21 cellular contexts compared by ENCODE assay signal in genomic region chr18:79477711-79478483, GRCh38.
A peak's percentile ranks its signal among the peaks of the same experiment; 100 is the strongest.
DNase-seq lines count a peak whose midpoint lies in the region; ATAC-seq and TF ChIP-seq lines count a peak whose summit lies in the region.
"Had no signal": no experiment of that assay in that cellular context is flagged by ENCODE, and none has a peak within 500 bp of the region (broad histone marks: within the 10 kb centered on the region; RNA-seq: fewer than 3 reads in every experiment).

No MANE protein-coding gene starts in this region.

- no CpG with 5 or more reads among the region's 22 CpGs for whole genome bisulfite sequencing in mesendoderm (ENCODE audit: extremely low coverage, insufficient coverage, low lambda C conversion rate)

- no TSS peak for BruUV-seq in MCF 10A (replicated peaks; lab: Mats Ljungman, UMichigan)

- no peak overlapping the region for H2BK5ac ChIP-seq in mesendoderm (ENCODE audit: low read length)

- H3K27me3 Mint-ChIP-seq in CD4-positive, CD25-positive, alpha-beta regulatory T cell: no peaks in the 10 kb centered on the region
- H3K27me3 Mint-ChIP-seq in chondrocyte (ENCODE audit: low read depth) (peaks cover 2% of the 10 kb centered on the region), MCF 10A (ENCODE audit: insufficient read depth, unreplicated experiment) (no peaks in the 10 kb centered on the region), progenitor cell of endocrine pancreas (no peaks in the 10 kb centered on the region)
- H3K27me3 Mint-ChIP-seq: activated CD4-positive, alpha-beta memory T cell treated with anti-CD3 and anti-CD28 coated beads, Interleukin-2, amount 10 ng/mL, durations not matched to agents 7 days and 5 days; activated T-helper 17 cell treated with anti-CD3 and anti-CD28 coated beads, Interleukin-2, amount 50 U/mL, for 72 hours; dendritic cell treated with granulocyte-macrophage colony-stimulating factor and Interleukin-4, amounts not matched to agents 40 ng/mL and 50 ng/mL, for 4 days had no signal

- no peak overlapping the region for H3K4me3 ChIP-seq in CD4-positive, CD25-positive, alpha-beta regulatory T cell (ENCODE audit: low read depth, low read length)
- H3K4me3 ChIP-seq in Jurkat, Clone E6-1 (ENCODE audit: low read length): peak overlapping the region; percentile 30
- H3K4me3 ChIP-seq in mesendoderm (ENCODE audit: low read length): no peak overlapping the region
- H3K4me3 ChIP-seq: right lobe of liver, transverse colon had no signal

- H3K56ac ChIP-seq in mesendoderm (ENCODE audit: low read length): no peak overlapping the region

- H3K36me3 Mint-ChIP-seq in CD4-positive, CD25-positive, alpha-beta regulatory T cell: peaks cover 14% of the 10 kb centered on the region
- H3K36me3 Mint-ChIP-seq in chondrocyte (ENCODE audit: low read depth): no peaks in the 10 kb centered on the region
- peaks cover 3% of the 10 kb centered on the region for H3K36me3 Mint-ChIP-seq in MCF 10A (ENCODE audit: insufficient read depth, unreplicated experiment)
- H3K36me3 Mint-ChIP-seq in progenitor cell of endocrine pancreas (ENCODE audit: insufficient read depth): peaks cover 2% of the 10 kb centered on the region

- H3K4me1 ChIP-seq in CD4-positive, CD25-positive, alpha-beta regulatory T cell (ENCODE audit: control insufficient read depth, insufficient read depth, low read length, poor library complexity, severe bottlenecking): peaks cover 3% of the 10 kb centered on the region
- H3K4me1 ChIP-seq in mesendoderm (ENCODE audit: control insufficient read depth, low read depth, low read length): no peaks in the 10 kb centered on the region
- H3K4me1 ChIP-seq: BE2C, right lobe of liver, transverse colon had no signal

- H3K36me3 ChIP-seq in CD4-positive, CD25-positive, alpha-beta regulatory T cell (ENCODE audit: control insufficient read depth, insufficient read depth, low read length): peaks cover 13% of the 10 kb centered on the region
- no peaks in the 10 kb centered on the region for H3K36me3 ChIP-seq in mesendoderm (ENCODE audit: control insufficient read depth, insufficient read depth, low read length)
- H3K36me3 ChIP-seq: BE2C, right lobe of liver, transverse colon had no signal

- no peak overlapping the region for H3K4me2 ChIP-seq in mesendoderm (ENCODE audit: low read length)

- H3K9me3 Mint-ChIP-seq in CD4-positive, CD25-positive, alpha-beta regulatory T cell: no peaks in the 10 kb centered on the region
- H3K9me3 Mint-ChIP-seq in chondrocyte (ENCODE audit: low read depth): no peaks in the 10 kb centered on the region
- H3K9me3 Mint-ChIP-seq in MCF 10A (ENCODE audit: unreplicated experiment): no peaks in the 10 kb centered on the region
- H3K9me3 Mint-ChIP-seq in progenitor cell of endocrine pancreas (ENCODE audit: low read depth): no peaks in the 10 kb centered on the region
- H3K9me3 Mint-ChIP-seq: activated CD4-positive, alpha-beta memory T cell treated with anti-CD3 and anti-CD28 coated beads, Interleukin-2, amount 10 ng/mL, durations not matched to agents 7 days and 5 days; activated T-helper 17 cell treated with anti-CD3 and anti-CD28 coated beads, Interleukin-2, amount 50 U/mL, for 72 hours had no signal

- POLR2A ChIA-PET in MCF 10A (lab: Yijun Ruan, JAX): no interaction called here

- H3K18ac ChIP-seq in mesendoderm (ENCODE audit: low read length): no peak overlapping the region

- intact Hi-C loops in posterior vena cava (cut with DNase I): no loop called here
- intact Hi-C loops in MCF 10A (cut with micrococcal nuclease): no loop called here

- H3K79me1 ChIP-seq in mesendoderm (ENCODE audit: low read length): no peaks in the 10 kb centered on the region

- no peak overlapping the region for H3K27ac ChIP-seq in CD4-positive, CD25-positive, alpha-beta regulatory T cell (ENCODE audit: insufficient read depth, low read length, poor library complexity, severe bottlenecking)
- H3K27ac ChIP-seq in mesendoderm (ENCODE audit: low read depth, low read length): no peak overlapping the region
- H3K27ac ChIP-seq: epithelial cell of prostate, right lobe of liver, transverse colon had no signal

- H4K5ac ChIP-seq in mesendoderm (ENCODE audit: low read length): no peak overlapping the region

- peaks cover 0 to 6% (median 0%) of the 10 kb centered on the region in 4 donors for H3K4me1 Mint-ChIP-seq in CD4-positive, CD25-positive, alpha-beta regulatory T cell
- H3K4me1 Mint-ChIP-seq in chondrocyte (ENCODE audit: low read depth): peaks cover 7% of the 10 kb centered on the region
- H3K4me1 Mint-ChIP-seq in MCF 10A (ENCODE audit: insufficient read depth, unreplicated experiment): no peaks in the 10 kb centered on the region
- no peaks in the 10 kb centered on the region for H3K4me1 Mint-ChIP-seq in progenitor cell of endocrine pancreas (ENCODE audit: low read depth)
- H3K4me1 Mint-ChIP-seq: activated CD4-positive, alpha-beta memory T cell treated with anti-CD3 and anti-CD28 coated beads, Interleukin-2, amount 10 ng/mL, durations not matched to agents 7 days and 5 days had no signal

- peak in 1 of 3 donors; percentile 10 for DNase-seq in CD4-positive, CD25-positive, alpha-beta regulatory T cell
- peak; percentile 62 for DNase-seq in Jurkat, Clone E6-1 (ENCODE audit: low read depth, low spot score)
- DNase-seq in chondrocyte (ENCODE audit: low spot score) (peak; percentile 77), posterior vena cava (ENCODE audit: low spot score) (peak; percentile 66), MCF 10A (ENCODE audit: unreplicated experiment) (no peak), mesendoderm (no peak), progenitor cell of endocrine pancreas (ENCODE audit: low spot score, unreplicated experiment) (no peak)
- DNase-seq: activated CD4-positive, alpha-beta memory T cell treated with anti-CD3 and anti-CD28 coated beads, Interleukin-2, amount 10 ng/mL, durations not matched to agents 7 days and 5 days; BE2C; DMS79 treated with DMSO at 0.1 percent for 48 hours; NCI-H187 treated with DMSO at 0.1 percent for 48 hours; NCI-H446; nephron progenitor cell; stimulated activated CD4-positive, alpha-beta T cell treated with anti-CD3 and anti-CD28 coated beads, Interleukin-2, amount 100 ng/mL, for 24 hours; T1000; transverse colon had no signal

- no peak overlapping the region for H3K4me3 Mint-ChIP-seq in CD4-positive, CD25-positive, alpha-beta regulatory T cell
- H3K4me3 Mint-ChIP-seq in chondrocyte (ENCODE audit: unreplicated experiment): no peak overlapping the region
- no peak overlapping the region for H3K4me3 Mint-ChIP-seq in MCF 10A (ENCODE audit: unreplicated experiment)
- no peak overlapping the region for H3K4me3 Mint-ChIP-seq in progenitor cell of endocrine pancreas (ENCODE audit: low read depth)
- H3K4me3 Mint-ChIP-seq: activated CD4-positive, alpha-beta memory T cell treated with anti-CD3 and anti-CD28 coated beads, Interleukin-2, amount 10 ng/mL, durations not matched to agents 7 days and 5 days; activated T-helper 17 cell treated with anti-CD3 and anti-CD28 coated beads, Interleukin-2, amount 50 U/mL, for 72 hours; dendritic cell treated with granulocyte-macrophage colony-stimulating factor and Interleukin-4, amounts not matched to agents 40 ng/mL and 50 ng/mL, for 4 days; nephron progenitor cell had no signal

- H3K27ac Mint-ChIP-seq in CD4-positive, CD25-positive, alpha-beta regulatory T cell: peak overlapping the region in 2 of 3 donors; percentile 14 to 87
- H3K27ac Mint-ChIP-seq in chondrocyte (ENCODE audit: unreplicated experiment): no peak overlapping the region
- no peak overlapping the region for H3K27ac Mint-ChIP-seq in MCF 10A (ENCODE audit: low read depth, unreplicated experiment)
- no peak overlapping the region for H3K27ac Mint-ChIP-seq in progenitor cell of endocrine pancreas
- H3K27ac Mint-ChIP-seq: activated CD4-positive, alpha-beta memory T cell treated with anti-CD3 and anti-CD28 coated beads, Interleukin-2, amount 10 ng/mL, durations not matched to agents 7 days and 5 days; dendritic cell treated with granulocyte-macrophage colony-stimulating factor and Interleukin-4, amounts not matched to agents 40 ng/mL and 50 ng/mL, for 4 days; nephron progenitor cell had no signal

- H3K4ac ChIP-seq in mesendoderm (ENCODE audit: low read depth, low read length): no peak overlapping the region

- no peaks in the 10 kb centered on the region for H3K79me2 ChIP-seq in mesendoderm (ENCODE audit: control insufficient read depth, insufficient read depth, low read length)

- H4K8ac ChIP-seq in mesendoderm (ENCODE audit: low read depth, low read length): no peak overlapping the region

- no peak overlapping the region for H2BK15ac ChIP-seq in mesendoderm (replicated peaks; ENCODE audit: low read depth)

- H3K27me3 ChIP-seq in CD4-positive, CD25-positive, alpha-beta regulatory T cell (ENCODE audit: control insufficient read depth, insufficient read depth, low read length): no peaks in the 10 kb centered on the region
- no peaks in the 10 kb centered on the region for H3K27me3 ChIP-seq in mesendoderm (ENCODE audit: insufficient read depth, low read length, poor library complexity)
- H3K27me3 ChIP-seq: BE2C, right lobe of liver, transverse colon had no signal

- H2BK120ac ChIP-seq in mesendoderm (ENCODE audit: low read depth, low read length): no peak overlapping the region

- H3K9ac ChIP-seq in mesendoderm (ENCODE audit: low read length): no peak overlapping the region

- no peak overlapping the region for H3K23ac ChIP-seq in mesendoderm (ENCODE audit: low read length)

- peak in 1 of 2 donors; percentile 25 for ATAC-seq in CD4-positive, CD25-positive, alpha-beta regulatory T cell (ENCODE audit: low read depth in 2 of 2)
- no peak for ATAC-seq in HG02678 (IDR thresholded peaks at IDR 0.05; ENCODE audit: unreplicated experiment)
- ATAC-seq: activated T-helper 17 cell treated with anti-CD3 and anti-CD28 coated beads, Interleukin-2, amount 50 U/mL, for 72 hours had no signal

- no peak overlapping the region for H2AK5ac ChIP-seq in mesendoderm (ENCODE audit: low read length)

- peaks cover 0 to 2% of the 10 kb centered on the region in 2 experiments for H3K9me3 ChIP-seq in CD4-positive, CD25-positive, alpha-beta regulatory T cell (ENCODE audit: control insufficient read depth in 2 of 2, low read length in 2 of 2)
- H3K9me3 ChIP-seq: BE2C, right lobe of liver, transverse colon had no signal

- TF ChIP-seq CTCF in chondrocyte (IDR thresholded peaks at IDR 0.05) (no peak), MCF 10A (IDR thresholded peaks at IDR 0.05; ENCODE audit: unreplicated experiment) (no peak), progenitor cell of endocrine pancreas (IDR thresholded peaks at IDR 0.05; ENCODE audit: unreplicated experiment) (no peak)

- CTCF ChIA-PET in MCF 10A (lab: Yijun Ruan, JAX): no interaction called here

Comparison
In these comparisons a context has a peak if more than half of its experiments do, and no peak if none do; other contexts are left out.
1. DNase-seq: peak in Jurkat, Clone E6-1 (single experiment), chondrocyte (single experiment) and posterior vena cava (single experiment); none in MCF 10A (single experiment), mesendoderm (single experiment) and progenitor cell of endocrine pancreas (single experiment).
2. H3K27ac Mint-ChIP-seq: peak in CD4-positive, CD25-positive, alpha-beta regulatory T cell (2 of 3); none in chondrocyte (single experiment), MCF 10A (single experiment) and progenitor cell of endocrine pancreas (single experiment).